26 cellular contexts compared by ENCODE assay signal in genomic region chr22:20909543-20910303, GRCh38. TPM values are rescaled to one million over a fixed set of nuclear protein-coding genes. Genes with fewer than 3 reads are reported as not detected.
"Had no signal": no experiment of that assay in that cellular context is flagged by ENCODE, and none has a peak within 500 bp of the region (broad histone marks: within the 10 kb centered on the region; RNA-seq: fewer than 3 reads in every experiment).

No MANE protein-coding gene starts in this region.

- H3K27ac Mint-ChIP-seq: activated CD4-positive, alpha-beta memory T cell treated with anti-CD3 and anti-CD28 coated beads, Interleukin-2, amount 10 ng/mL, durations not matched to agents 7 days and 5 days; activated CD4-positive, alpha-beta T cell treated with anti-CD3 and anti-CD28 coated beads, Interleukin-2, amount 10 ng/mL, durations not matched to agents 24 days and 14 days; nephron progenitor cell; stimulated activated memory B cell treated with anti-CD40 and anti-IgM and Interleukin-4, amounts not matched to agents 10 μg/mL and 1 μg/mL and 100 μg/mL, for 72 hours; type B pancreatic cell had no signal

- ATAC-seq: activated CD4-positive, CD25-positive, alpha-beta regulatory T cell treated with anti-CD3 and anti-CD28 coated beads, Interleukin-2, amount 50 U/mL, for 24 hours; heart right ventricle; left lobe of liver; lower lobe of right lung; mucosa of descending colon; stimulated activated memory B cell treated with anti-CD40 and anti-IgM and Interleukin-4, amounts not matched to agents 10 μg/mL and 1 μg/mL and 100 μg/mL, for 72 hours; stimulated activated naive CD8-positive, alpha-beta T cell treated with anti-CD3 and anti-CD28 coated beads, Interleukin-15, amount 100 ng/mL, for 72 hours had no signal

- H3K36me3 Mint-ChIP-seq: stimulated activated memory B cell treated with anti-CD40 and anti-IgM and Interleukin-4, amounts not matched to agents 10 μg/mL and 1 μg/mL and 100 μg/mL, for 72 hours; type B pancreatic cell had no signal

- H3K27me3 Mint-ChIP-seq: stimulated activated naive CD8-positive, alpha-beta T cell treated with anti-CD3 and anti-CD28 coated beads, Interleukin-15, amount 100 ng/mL, for 72 hours had no signal

- H3K4me3 Mint-ChIP-seq: activated CD4-positive, alpha-beta memory T cell treated with anti-CD3 and anti-CD28 coated beads, Interleukin-2, amount 10 ng/mL, durations not matched to agents 7 days and 5 days; activated CD4-positive, alpha-beta T cell treated with anti-CD3 and anti-CD28 coated beads, Interleukin-2, amount 10 ng/mL, durations not matched to agents 24 days and 14 days; nephron progenitor cell; stimulated activated memory B cell treated with anti-CD40 and anti-IgM and Interleukin-4, amounts not matched to agents 10 μg/mL and 1 μg/mL and 100 μg/mL, for 72 hours; stimulated activated naive CD8-positive, alpha-beta T cell treated with anti-CD3 and anti-CD28 coated beads, Interleukin-15, amount 100 ng/mL, for 72 hours; type B pancreatic cell had no signal

- H3K9me3 Mint-ChIP-seq: activated CD4-positive, alpha-beta memory T cell treated with anti-CD3 and anti-CD28 coated beads, Interleukin-2, amount 10 ng/mL, durations not matched to agents 7 days and 5 days; activated CD4-positive, alpha-beta T cell treated with anti-CD3 and anti-CD28 coated beads, Interleukin-2, amount 10 ng/mL, durations not matched to agents 24 days and 14 days; nephron progenitor cell; stimulated activated memory B cell treated with anti-CD40 and anti-IgM and Interleukin-4, amounts not matched to agents 10 μg/mL and 1 μg/mL and 100 μg/mL, for 72 hours; stimulated activated naive CD8-positive, alpha-beta T cell treated with anti-CD3 and anti-CD28 coated beads, Interleukin-15, amount 100 ng/mL, for 72 hours; type B pancreatic cell had no signal

- DNase-seq: activated CD4-positive, alpha-beta memory T cell treated with anti-CD3 and anti-CD28 coated beads, Interleukin-2, amount 10 ng/mL, durations not matched to agents 7 days and 5 days; activated CD4-positive, alpha-beta T cell treated with anti-CD3 and anti-CD28 coated beads, Interleukin-2, amount 10 ng/mL, durations not matched to agents 24 days and 14 days; activated effector memory CD4-positive, alpha-beta T cell treated with Interleukin-2 at 50 U/mL for 16 hours; activated naive CD4-positive, alpha-beta T cell treated with Interleukin-2 at 50 U/mL for 16 hours; amygdala; central memory CD4-positive, alpha-beta T cell; foreskin melanocyte; heart right ventricle; kidney glomerular epithelial cell; lower lobe of right lung; mesendoderm; mucosa of descending colon; nephron progenitor cell; ovary; retina; sigmoid colon; small intestine; stimulated activated CD4-positive, alpha-beta T cell treated with anti-CD3 and anti-CD28 coated beads, Interleukin-4, amount 100 ng/mL, for 24 hours; stimulated activated naive CD8-positive, alpha-beta T cell treated with anti-CD3 and anti-CD28 coated beads, Interleukin-15, amount 100 ng/mL, for 72 hours; substantia nigra; uterus had no signal

RNA-seq across cellular contexts. Expression of gene AIFM3, which starts 57.3 kb away (rescaled TPM):
- total RNA-seq: T-helper 1 cell treated with Interleukin-12 subunit alpha and Interleukin-12 subunit beta and Interleukin-4 antibody, amounts not matched to agents 30 ng/mL and 1 ng/mL, for 36 hours had no signal
